2 cellular contexts compared by ENCODE assay signal in the genomic region with DNA sequence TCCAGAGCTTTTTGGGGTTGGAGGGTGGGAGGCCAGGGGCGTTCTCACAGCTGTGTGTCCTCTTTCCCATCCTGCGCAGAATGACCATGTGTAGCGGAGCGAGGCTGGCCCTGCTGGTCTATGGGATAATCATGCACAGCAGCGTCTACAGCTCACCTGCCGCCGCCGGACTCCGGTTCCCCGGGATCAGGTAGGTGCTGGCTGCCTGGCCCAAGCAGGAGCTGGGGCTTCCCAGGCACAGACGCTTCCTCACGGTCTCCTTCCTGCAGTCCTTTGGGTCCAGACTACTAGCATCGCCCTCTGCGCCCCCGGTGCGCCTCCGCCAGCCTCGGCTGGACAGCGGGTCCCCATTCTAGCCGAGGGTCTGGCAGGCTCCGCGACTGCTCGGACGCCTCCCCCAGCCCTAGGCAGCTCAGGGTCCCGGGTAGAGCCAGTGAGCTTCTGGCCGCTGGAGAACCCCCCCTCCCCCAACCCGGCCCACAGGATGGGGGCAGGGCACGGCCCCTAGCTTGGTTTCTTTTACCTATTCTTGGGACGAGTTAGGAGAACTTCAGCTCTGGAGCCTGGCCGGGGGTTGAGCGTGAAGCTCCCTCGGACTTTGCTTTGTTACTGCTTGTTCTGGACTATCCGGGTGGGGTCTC.
TF ChIP-seq lines count a peak whose summit lies in the region.

No MANE protein-coding gene starts in this region.

TF ChIP-seq in SK-N-SH, 30 proteins besides CTCF, POLR2A, EP300 and RAD21:
- no peak for TF ChIP-seq PBX3 (IDR thresholded peaks at IDR 0.05)
- no peak for TF ChIP-seq SIN3A (IDR thresholded peaks at IDR 0.05; ENCODE audit: borderline replicate concordance, low read depth, low read length)

TF ChIP-seq in SK-N-SH treated with all-trans-retinoic acid at 6 μM for 48 hours, 23 proteins besides CTCF, POLR2A, EP300 and RAD21:
- no peak for TF ChIP-seq RARB (CRISPR knock-in tag; IDR thresholded peaks at IDR 0.05)
- TF ChIP-seq PATZ1 (CRISPR knock-in tag; IDR thresholded peaks at IDR 0.05; ENCODE audit: borderline replicate concordance): no peak
- no peak for TF ChIP-seq ZC3H10 (CRISPR knock-in tag; IDR thresholded peaks at IDR 0.05)
- TF ChIP-seq CREB5 (CRISPR knock-in tag; IDR thresholded peaks at IDR 0.05; ENCODE audit: low read depth): no peak
- TF ChIP-seq SNAI2 (CRISPR knock-in tag; IDR thresholded peaks at IDR 0.05): no peak
- no peak for TF ChIP-seq PPARA (CRISPR knock-in tag; IDR thresholded peaks at IDR 0.05; ENCODE audit: borderline replicate concordance)
- no peak for TF ChIP-seq CSDC2 (CRISPR knock-in tag; IDR thresholded peaks at IDR 0.05)
- TF ChIP-seq TOX (CRISPR knock-in tag; IDR thresholded peaks at IDR 0.05; ENCODE audit: borderline replicate concordance): no peak
- TF ChIP-seq BACH2 (CRISPR knock-in tag; IDR thresholded peaks at IDR 0.05; ENCODE audit: borderline replicate concordance): no peak
- no peak for TF ChIP-seq ZNF565 (CRISPR knock-in tag; conservative IDR thresholded peaks at IDR 0.05; ENCODE audit: low read depth)
- TF ChIP-seq OSR1 (CRISPR knock-in tag; IDR thresholded peaks at IDR 0.05): no peak
- no peak for TF ChIP-seq ZNF70 (CRISPR knock-in tag; IDR thresholded peaks at IDR 0.05)
- TF ChIP-seq TCF4 (CRISPR knock-in tag; IDR thresholded peaks at IDR 0.05; ENCODE audit: borderline replicate concordance): no peak
- TF ChIP-seq GLIS3 (CRISPR knock-in tag; IDR thresholded peaks at IDR 0.05): no peak
- no peak for TF ChIP-seq ZFP3 (CRISPR knock-in tag; IDR thresholded peaks at IDR 0.05)
- TF ChIP-seq, protein P1, sequence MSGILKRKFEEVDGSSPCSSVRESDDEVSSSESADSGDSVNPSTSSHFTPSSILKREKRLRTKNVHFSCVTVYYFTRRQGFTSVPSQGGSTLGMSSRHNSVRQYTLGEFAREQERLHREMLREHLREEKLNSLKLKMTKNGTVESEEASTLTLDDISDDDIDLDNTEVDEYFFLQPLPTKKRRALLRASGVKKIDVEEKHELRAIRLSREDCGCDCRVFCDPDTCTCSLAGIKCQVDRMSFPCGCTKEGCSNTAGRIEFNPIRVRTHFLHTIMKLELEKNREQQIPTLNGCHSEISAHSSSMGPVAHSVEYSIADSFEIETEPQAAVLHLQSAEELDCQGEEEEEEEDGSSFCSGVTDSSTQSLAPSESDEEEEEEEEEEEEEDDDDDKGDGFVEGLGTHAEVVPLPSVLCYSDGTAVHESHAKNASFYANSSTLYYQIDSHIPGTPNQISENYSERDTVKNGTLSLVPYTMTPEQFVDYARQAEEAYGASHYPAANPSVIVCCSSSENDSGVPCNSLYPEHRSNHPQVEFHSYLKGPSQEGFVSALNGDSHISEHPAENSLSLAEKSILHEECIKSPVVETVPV (CRISPR knock-in tag; IDR thresholded peaks at IDR 0.05): no peak
- TF ChIP-seq, protein P2, sequence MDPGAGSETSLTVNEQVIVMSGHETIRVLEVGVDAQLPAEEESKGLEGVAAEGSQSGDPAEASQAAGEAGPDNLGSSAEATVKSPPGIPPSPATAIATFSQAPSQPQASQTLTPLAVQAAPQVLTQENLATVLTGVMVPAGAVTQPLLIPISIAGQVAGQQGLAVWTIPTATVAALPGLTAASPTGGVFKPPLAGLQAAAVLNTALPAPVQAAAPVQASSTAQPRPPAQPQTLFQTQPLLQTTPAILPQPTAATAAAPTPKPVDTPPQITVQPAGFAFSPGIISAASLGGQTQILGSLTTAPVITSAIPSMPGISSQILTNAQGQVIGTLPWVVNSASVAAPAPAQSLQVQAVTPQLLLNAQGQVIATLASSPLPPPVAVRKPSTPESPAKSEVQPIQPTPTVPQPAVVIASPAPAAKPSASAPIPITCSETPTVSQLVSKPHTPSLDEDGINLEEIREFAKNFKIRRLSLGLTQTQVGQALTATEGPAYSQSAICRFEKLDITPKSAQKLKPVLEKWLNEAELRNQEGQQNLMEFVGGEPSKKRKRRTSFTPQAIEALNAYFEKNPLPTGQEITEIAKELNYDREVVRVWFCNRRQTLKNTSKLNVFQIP (CRISPR knock-in tag; IDR thresholded peaks at IDR 0.05; ENCODE audit: borderline replicate concordance, low read depth): no peak
